ENCODE assay signal across 22 cellular contexts in genomic region chr11:99822846-99823565, GRCh38.
DNase-seq lines count a peak whose midpoint lies in the region; FAIRE-seq and TF ChIP-seq lines count a peak whose summit lies in the region.
"Had no signal": no experiment of that assay in that cellular context is flagged by ENCODE, and none has a peak within 500 bp of the region (broad histone marks: within the 10 kb centered on the region; RNA-seq: fewer than 3 reads in every experiment).

No MANE protein-coding gene starts in this region.

- POLR2A ChIA-PET in GM10248 (lab: Yijun Ruan, JAX) = no interaction called here

- no peaks in the 10 kb centered on the region for H4K20me1 ChIP-seq in hepatocyte (ENCODE audit: insufficient read depth, poor library complexity, severe bottlenecking)

- H3K9me2 ChIP-seq in hepatocyte (replicated peaks; ENCODE audit: insufficient read depth) = no peaks in the 10 kb centered on the region

- no peak overlapping the region for H3K27ac ChIP-seq in hepatocyte
- H3K27ac ChIP-seq: dorsolateral prefrontal cortex, epithelial cell of prostate, heart left ventricle, right lobe of liver, RWPE1 had no signal

- FAIRE-seq in urothelium cell line (lab: Jason Lieb, UNC) = no peak
- FAIRE-seq: D721Med had no signal

- CTCF ChIA-PET in GM10248 (lab: Yijun Ruan, JAX) = no interaction called here

- no peak overlapping the region for H3K4me3 ChIP-seq in hepatocyte
- H3K4me3 ChIP-seq: dorsolateral prefrontal cortex, heart left ventricle, right lobe of liver had no signal

- WGBS in hepatocyte (ENCODE audit: low lambda C conversion rate, missing lambda C conversion rate) = 86% methylated on average over 6 of the region's 6 CpGs

- no peak overlapping the region for H2AFZ ChIP-seq in hepatocyte

- H3K4me1 ChIP-seq in hepatocyte (ENCODE audit: insufficient read depth) = no peaks in the 10 kb centered on the region
- H3K4me1 ChIP-seq: heart left ventricle, right lobe of liver had no signal

- H3K36me3 ChIP-seq in hepatocyte (replicated peaks; ENCODE audit: insufficient read depth, low read depth) = no peaks in the 10 kb centered on the region
- H3K36me3 ChIP-seq: heart left ventricle, right lobe of liver had no signal

- H3K27me3 ChIP-seq in hepatocyte = no peaks in the 10 kb centered on the region
- H3K27me3 ChIP-seq: dorsolateral prefrontal cortex, right lobe of liver had no signal

- no peak for TF ChIP-seq CTCF in hepatocyte (IDR thresholded peaks at IDR 0.05; ENCODE audit: poor library complexity)
- TF ChIP-seq CTCF in GM10248 (IDR thresholded peaks at IDR 0.05; ENCODE audit: control extremely low read depth, extremely low read depth, low read depth, missing control alignments) = no peak

- no peaks in the 10 kb centered on the region for H3K9me3 ChIP-seq in hepatocyte (ENCODE audit: low read depth)
- H3K9me3 ChIP-seq: right lobe of liver had no signal

- DNase-seq in LHCN-M2 (ENCODE audit: low read depth) (peak; percentile 56), amniotic epithelial cell (ENCODE audit: low read depth) (peak; percentile 16), hepatic stellate cell (ENCODE audit: low spot score) (peak; percentile 5), urothelium cell line (ENCODE audit: low spot score) (peak; percentile 10), hepatocyte (ENCODE audit: low spot score) (no peak), NCI-H128 (lab: John Stamatoyannopoulos, UW; ENCODE audit: unreplicated experiment) (no peak), GM10248 (ENCODE audit: extremely low spot score) (no peak)
- DNase-seq: activated CD8-positive, alpha-beta memory T cell treated with anti-CD3 and anti-CD28 coated beads for 24 hours; activated gamma-delta T cell treated with Interleukin-2 at 50 U/mL for 16 hours; activated T-cell treated with anti-CD3 and anti-CD28 coated beads, Interleukin-2, amount 50 U/mL, for 24 hours; central memory CD4-positive, alpha-beta T cell; dorsolateral prefrontal cortex; EL; heart left ventricle; KBM-7; left ventricle myocardium superior; NCI-H1694; posterior cingulate gyrus; right lobe of liver had no signal

- H3K4me2 ChIP-seq in hepatocyte = no peak overlapping the region

- H3K79me2 ChIP-seq in hepatocyte = no peaks in the 10 kb centered on the region

Comparison
In these comparisons a context has a peak if more than half of its experiments do, and no peak if none do; other contexts are left out.
1. DNase-seq: peak in LHCN-M2 (single experiment), amniotic epithelial cell (single experiment), hepatic stellate cell (single experiment) and urothelium cell line (single experiment); none in hepatocyte (single experiment), NCI-H128 (single experiment) and GM10248 (single experiment).